10 cellular contexts compared by ENCODE assay signal in the genomic region with DNA sequence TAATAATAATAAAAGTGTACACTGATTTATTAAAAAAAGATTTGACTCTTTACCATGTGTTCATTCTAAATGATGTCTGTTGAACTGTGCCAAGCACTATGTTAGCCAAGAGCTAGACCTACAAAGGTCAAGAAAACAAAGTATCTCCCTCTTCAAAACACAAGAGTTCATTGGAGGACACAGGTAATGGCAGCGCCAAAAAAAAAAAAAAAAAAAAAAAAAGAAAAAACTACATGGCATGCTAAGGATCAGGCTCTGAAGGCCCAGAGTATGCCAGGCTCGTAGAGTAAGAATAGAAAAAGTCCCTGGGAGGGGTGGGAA.
DNase-seq lines count a peak whose midpoint lies in the region; ATAC-seq and TF ChIP-seq lines count a peak whose summit lies in the region.
"Had no signal": no experiment of that assay in that cellular context is flagged by ENCODE, and none has a peak within 500 bp of the region (broad histone marks: within the 10 kb centered on the region; RNA-seq: fewer than 3 reads in every experiment).

No MANE protein-coding gene starts in this region.

- DNase-seq in effector memory CD8-positive, alpha-beta T cell, result no peak
- DNase-seq in NCI-H2171 (lab: John Stamatoyannopoulos, UW), result no peak
- no peak for DNase-seq in activated CD8-positive, alpha-beta memory T cell treated with anti-CD3 and anti-CD28 coated beads for 24 hours
- no peak for DNase-seq in GM10248 (ENCODE audit: extremely low spot score)
- DNase-seq: NCI-H2227 treated with DMSO at 0.1 percent for 48 hours had no signal

- H3K27me3 Mint-ChIP-seq in effector memory CD8-positive, alpha-beta T cell, result no peaks in the 10 kb centered on the region

- peaks cover 60% of the 10 kb centered on the region for H3K36me3 Mint-ChIP-seq in effector memory CD8-positive, alpha-beta T cell (ENCODE audit: insufficient read depth)

- peaks cover 78 to 86% of the 10 kb centered on the region in 2 donors for H3K4me1 Mint-ChIP-seq in effector memory CD8-positive, alpha-beta T cell (ENCODE audit: low read depth in 2 of 2)

- peaks cover 95 to 100% (median 98%) of the 10 kb centered on the region in 10 experiments for H3K4me1 ChIP-seq in BLaER1 treated with 17β-estradiol and CSF1 and Interleukin-3, amounts not matched to agents 10 nM and 100 nM
- H3K4me1 ChIP-seq in KMS-11 (ENCODE audit: low read depth, poor library complexity, severe bottlenecking) (peaks cover 100% of the 10 kb centered on the region), parathyroid adenoma (peaks cover 21% of the 10 kb centered on the region)

- peak overlapping the region; percentile 91 to 100 (median 96) for H3K27ac ChIP-seq in BLaER1 treated with 17β-estradiol and CSF1 and Interleukin-3, amounts not matched to agents 10 nM and 100 nM
- peak overlapping the region; percentile 86 for H3K27ac ChIP-seq in KMS-11
- H3K27ac ChIP-seq in parathyroid adenoma, result peak overlapping the region; percentile 50

- H3K9me3 Mint-ChIP-seq in effector memory CD8-positive, alpha-beta T cell, result no peaks in the 10 kb centered on the region

- CTCF ChIA-PET in GM10248 (lab: Yijun Ruan, JAX), result interaction anchor here (0.8 to 5.5 kb wide), 5 partner anchors 11 to 31 kb away, joined by 3 to 28 read pairs (median 6); no protein-coding TSS in a partner anchor

- peak overlapping the region in 5 of 10 experiments; percentile 17 to 49 (median 39); a peak in 4 of 20 replicates for H3K4me3 ChIP-seq in BLaER1 treated with 17β-estradiol and CSF1 and Interleukin-3, amounts not matched to agents 10 nM and 100 nM
- H3K4me3 ChIP-seq in KMS-11 (IDR thresholded peaks at IDR 0.05; ENCODE audit: insufficient read depth, low read depth, low read length) (no peak overlapping the region), parathyroid adenoma (ENCODE audit: low read depth, low read length) (no peak overlapping the region)
- H3K4me3 ChIP-seq: Peyer's patch had no signal

- no peaks in the 10 kb centered on the region for H3K27me3 ChIP-seq in BLaER1 treated with 17β-estradiol and CSF1 and Interleukin-3, amounts not matched to agents 10 nM and 100 nM
- H3K27me3 ChIP-seq in KMS-11 (ENCODE audit: insufficient read depth, low read depth) (no peaks in the 10 kb centered on the region), parathyroid adenoma (ENCODE audit: control insufficient read depth, insufficient read depth, low read length) (no peaks in the 10 kb centered on the region)
- H3K27me3 ChIP-seq: Peyer's patch had no signal

- H3K9ac ChIP-seq in BLaER1 treated with 17β-estradiol and CSF1 and Interleukin-3, amounts not matched to agents 10 nM and 100 nM, result peak overlapping the region; percentile 75 to 93 (median 84); a peak in 17 of 22 replicates
- peak overlapping the region; percentile 47; the same call in 1 of the 2 replicates for H3K9ac ChIP-seq in KMS-11
- H3K9ac ChIP-seq in parathyroid adenoma, result no peak overlapping the region

- H2AFZ ChIP-seq in KMS-11 (ENCODE audit: low read depth) (no peak overlapping the region), parathyroid adenoma (peak overlapping the region; percentile 51)

- peaks cover 0 to 27% (median 14%) of the 10 kb centered on the region in 11 experiments; a peak in 12 of 22 replicates for H3K36me3 ChIP-seq in BLaER1 treated with 17β-estradiol and CSF1 and Interleukin-3, amounts not matched to agents 10 nM and 100 nM
- no peaks in the 10 kb centered on the region for H3K36me3 ChIP-seq in KMS-11 (ENCODE audit: insufficient read depth)
- H3K36me3 ChIP-seq in parathyroid adenoma (ENCODE audit: control insufficient read depth, insufficient read depth, low read length), result no peaks in the 10 kb centered on the region
- H3K36me3 ChIP-seq: Peyer's patch had no signal

- POLR2A ChIA-PET in GM10248 (lab: Yijun Ruan, JAX), result no interaction called here

- H3K4me2 ChIP-seq in BLaER1 treated with 17β-estradiol and CSF1 and Interleukin-3, amounts not matched to agents 10 nM and 100 nM, result peak overlapping the region; percentile 82 to 98 (median 91)
- H3K4me2 ChIP-seq in KMS-11, result peak overlapping the region; percentile 87
- no peak overlapping the region for H3K4me2 ChIP-seq in parathyroid adenoma (ENCODE audit: low read length)

- TF ChIP-seq CTCF in KMS-11 (conservative IDR thresholded peaks at IDR 0.05; ENCODE audit: low read depth, low read length) (no peak), parathyroid adenoma (IDR thresholded peaks at IDR 0.05) (no peak), GM10248 (IDR thresholded peaks at IDR 0.05; ENCODE audit: control extremely low read depth, extremely low read depth, low read depth, missing control alignments) (no peak)

- peak overlapping the region; percentile 83 to 87 for H3K4me3 Mint-ChIP-seq in effector memory CD8-positive, alpha-beta T cell

- H3K79me2 ChIP-seq in KMS-11 (ENCODE audit: insufficient read depth, low read depth) (peaks cover 98% of the 10 kb centered on the region), parathyroid adenoma (peaks cover 26% of the 10 kb centered on the region)

- H4K20me1 ChIP-seq in BLaER1 treated with 17β-estradiol and CSF1 and Interleukin-3, amounts not matched to agents 10 nM and 100 nM, result peaks cover 0 to 43% (median 0%) of the 10 kb centered on the region in 11 experiments; a peak in 6 of 22 replicates
- H4K20me1 ChIP-seq in KMS-11 (ENCODE audit: insufficient read depth), result no peaks in the 10 kb centered on the region

- peaks cover 0 to 3% (median 0%) of the 10 kb centered on the region in 11 experiments; a peak in 6 of 22 replicates for H3K9me3 ChIP-seq in BLaER1 treated with 17β-estradiol and CSF1 and Interleukin-3, amounts not matched to agents 10 nM and 100 nM (replicated peaks in 1 of 11)
- H3K9me3 ChIP-seq in parathyroid adenoma (ENCODE audit: control insufficient read depth, low read length), result no peaks in the 10 kb centered on the region
- H3K9me3 ChIP-seq: Peyer's patch had no signal

- ATAC-seq in effector memory CD8-positive, alpha-beta T cell (replicated peaks), result no peak
- no peak for ATAC-seq in HG03342 (IDR thresholded peaks at IDR 0.05; ENCODE audit: unreplicated experiment)

- peak overlapping the region; percentile 82 to 89 for H3K27ac Mint-ChIP-seq in effector memory CD8-positive, alpha-beta T cell
